Comparison of ENCODE assay signal across 8 cellular contexts in genomic region chr6:24384369-24385130, GRCh38. TPM values are rescaled to one million over a fixed set of nuclear protein-coding genes. Genes with fewer than 3 reads are reported as not detected.
"Had no signal": no experiment of that assay in that cellular context is flagged by ENCODE, and none has a peak within 500 bp of the region (broad histone marks: within the 10 kb centered on the region; RNA-seq: fewer than 3 reads in every experiment).

No MANE protein-coding gene starts in this region.

RNA-seq across cellular contexts. Expression of gene DCDC2, which starts 26.7 kb away (rescaled TPM):
- total RNA-seq: naive thymus-derived CD8-positive, alpha-beta T cell; natural killer cell treated with Interleukin-12 subunit alpha and Interleukin-12 subunit beta and Interleukin-15 and Interleukin-18, amount 100 ng/mL, for 72 hours; posterior vena cava; pulmonary artery endothelial cell; right atrium auricular region; sciatic nerve; smooth muscle cell; spleen had no signal
- polyA plus RNA-seq: naive thymus-derived CD8-positive, alpha-beta T cell; smooth muscle cell had no signal
